15 cellular contexts compared by ENCODE assay signal in genomic region chr1:24065314-24065713, GRCh38. TPM values are rescaled to one million over a fixed set of nuclear protein-coding genes. Genes with fewer than 3 reads are reported as not detected.
DNase-seq lines count a peak whose midpoint lies in the region; ATAC-seq lines count a peak whose summit lies in the region.
"Had no signal": no experiment of that assay in that cellular context is flagged by ENCODE, and none has a peak within 500 bp of the region (broad histone marks: within the 10 kb centered on the region; RNA-seq: fewer than 3 reads in every experiment).

No MANE protein-coding gene starts in this region.

- no peaks in the 10 kb centered on the region for H3K27me3 ChIP-seq in BLaER1 treated with 17β-estradiol and CSF1 and Interleukin-3, amounts not matched to agents 10 nM and 100 nM
- H3K27me3 ChIP-seq: BE2C had no signal

- H3K27ac Mint-ChIP-seq in activated T-helper 17 cell treated with anti-CD3 and anti-CD28 coated beads, Interleukin-2, amount 50 U/mL, for 72 hours: no peak overlapping the region
- H3K27ac Mint-ChIP-seq: CD14-positive monocyte; CD4-positive, alpha-beta memory T cell had no signal

- H3K4me3 Mint-ChIP-seq in activated T-helper 17 cell treated with anti-CD3 and anti-CD28 coated beads, Interleukin-2, amount 50 U/mL, for 72 hours: no peak overlapping the region
- H3K4me3 Mint-ChIP-seq: CD14-positive monocyte; CD4-positive, alpha-beta memory T cell had no signal

- H3K9ac ChIP-seq in BLaER1 treated with 17β-estradiol and CSF1 and Interleukin-3, amounts not matched to agents 10 nM and 100 nM: peak overlapping the region in 1 of 11 experiments; percentile 29; a peak in 1 of 22 replicates
- H3K9ac ChIP-seq: GM23248 had no signal

- intact Hi-C loops in posterior vena cava (cut with DNase I): no loop called here

- peaks cover 7% of the 10 kb centered on the region for H3K9me3 Mint-ChIP-seq in activated T-helper 17 cell treated with anti-CD3 and anti-CD28 coated beads, Interleukin-2, amount 50 U/mL, for 72 hours

- H3K4me1 Mint-ChIP-seq in activated T-helper 17 cell treated with anti-CD3 and anti-CD28 coated beads, Interleukin-2, amount 50 U/mL, for 72 hours: no peaks in the 10 kb centered on the region

- peaks cover 7% of the 10 kb centered on the region for H3K27me3 Mint-ChIP-seq in activated T-helper 17 cell treated with anti-CD3 and anti-CD28 coated beads, Interleukin-2, amount 50 U/mL, for 72 hours

- H3K4me3 ChIP-seq in BLaER1 treated with 17β-estradiol and CSF1 and Interleukin-3, amounts not matched to agents 10 nM and 100 nM: no peak overlapping the region
- H3K4me3 ChIP-seq: GM23248, HAP-1 had no signal

- no peaks in the 10 kb centered on the region for H3K36me3 Mint-ChIP-seq in activated T-helper 17 cell treated with anti-CD3 and anti-CD28 coated beads, Interleukin-2, amount 50 U/mL, for 72 hours (ENCODE audit: low read depth)
- H3K36me3 Mint-ChIP-seq: CD14-positive monocyte; CD4-positive, alpha-beta memory T cell had no signal

- peaks cover 11 to 37% (median 31%) of the 10 kb centered on the region in 10 experiments; a peak in 19 of 20 replicates for H3K4me1 ChIP-seq in BLaER1 treated with 17β-estradiol and CSF1 and Interleukin-3, amounts not matched to agents 10 nM and 100 nM
- H3K4me1 ChIP-seq: BE2C, HAP-1 had no signal

- H3K9me3 ChIP-seq in BLaER1 treated with 17β-estradiol and CSF1 and Interleukin-3, amounts not matched to agents 10 nM and 100 nM (replicated peaks in 1 of 11): peaks cover 5 to 16% (median 11%) of the 10 kb centered on the region in 11 experiments; a peak in 19 of 22 replicates
- H3K9me3 ChIP-seq: BE2C, HAP-1 had no signal

- no peak for ATAC-seq in activated T-helper 17 cell treated with anti-CD3 and anti-CD28 coated beads, Interleukin-2, amount 50 U/mL, for 72 hours (replicated peaks)

- H3K36me3 ChIP-seq in BLaER1 treated with 17β-estradiol and CSF1 and Interleukin-3, amounts not matched to agents 10 nM and 100 nM: no peaks in the 10 kb centered on the region
- H3K36me3 ChIP-seq: BE2C, HAP-1 had no signal

- DNase-seq in left kidney (ENCODE audit: low read depth, low spot score) (peak; percentile 59), posterior vena cava (ENCODE audit: low spot score) (peak; percentile 49), T-helper 2 cell (no peak)
- no peak for DNase-seq in activated CD4-positive, alpha-beta T cell treated with anti-CD3 and anti-CD28 coated beads, Interleukin-2, amount 50 U/mL, for 48 hours
- DNase-seq: ACHN; BE2C; CD4-positive, alpha-beta memory T cell; DMS153; GDM1; GM23248 had no signal

- H3K27ac ChIP-seq in BLaER1 treated with 17β-estradiol and CSF1 and Interleukin-3, amounts not matched to agents 10 nM and 100 nM: peak overlapping the region in 6 of 11 experiments; percentile 4 to 58 (median 42); a peak in 9 of 22 replicates
- H3K27ac ChIP-seq: GM23248 had no signal

- H4K20me1 ChIP-seq in BLaER1 treated with 17β-estradiol and CSF1 and Interleukin-3, amounts not matched to agents 10 nM and 100 nM: no peaks in the 10 kb centered on the region

- peak overlapping the region in 9 of 11 experiments; percentile 3 to 57 (median 35); a peak in 14 of 22 replicates for H3K4me2 ChIP-seq in BLaER1 treated with 17β-estradiol and CSF1 and Interleukin-3, amounts not matched to agents 10 nM and 100 nM

RNA-seq across cellular contexts. Expression of gene MYOM3, which starts 46.6 kb away (rescaled TPM):
- total RNA-seq in posterior vena cava: 1 to 10 TPM in 1 of 2 donors, under 1 TPM in 1; 0.83 to 1.2 TPM
- not detected for total RNA-seq in activated T-helper 17 cell treated with anti-CD3 and anti-CD28 coated beads, Interleukin-2, amount 50 U/mL, for 72 hours
- total RNA-seq: CD4-positive, alpha-beta memory T cell; H4 had no signal

Comparison
In these comparisons a context has a peak if more than half of its experiments do, and no peak if none do; other contexts are left out.
1. DNase-seq: peak in left kidney (single experiment) and posterior vena cava (single experiment); none in T-helper 2 cell (0 of 5) and activated CD4-positive, alpha-beta T cell treated with anti-CD3 and anti-CD28 coated beads, Interleukin-2, amount 50 U/mL, for 48 hours (0 of 2).